Comparison of ENCODE assay signal across 7 cellular contexts in the genomic region with DNA sequence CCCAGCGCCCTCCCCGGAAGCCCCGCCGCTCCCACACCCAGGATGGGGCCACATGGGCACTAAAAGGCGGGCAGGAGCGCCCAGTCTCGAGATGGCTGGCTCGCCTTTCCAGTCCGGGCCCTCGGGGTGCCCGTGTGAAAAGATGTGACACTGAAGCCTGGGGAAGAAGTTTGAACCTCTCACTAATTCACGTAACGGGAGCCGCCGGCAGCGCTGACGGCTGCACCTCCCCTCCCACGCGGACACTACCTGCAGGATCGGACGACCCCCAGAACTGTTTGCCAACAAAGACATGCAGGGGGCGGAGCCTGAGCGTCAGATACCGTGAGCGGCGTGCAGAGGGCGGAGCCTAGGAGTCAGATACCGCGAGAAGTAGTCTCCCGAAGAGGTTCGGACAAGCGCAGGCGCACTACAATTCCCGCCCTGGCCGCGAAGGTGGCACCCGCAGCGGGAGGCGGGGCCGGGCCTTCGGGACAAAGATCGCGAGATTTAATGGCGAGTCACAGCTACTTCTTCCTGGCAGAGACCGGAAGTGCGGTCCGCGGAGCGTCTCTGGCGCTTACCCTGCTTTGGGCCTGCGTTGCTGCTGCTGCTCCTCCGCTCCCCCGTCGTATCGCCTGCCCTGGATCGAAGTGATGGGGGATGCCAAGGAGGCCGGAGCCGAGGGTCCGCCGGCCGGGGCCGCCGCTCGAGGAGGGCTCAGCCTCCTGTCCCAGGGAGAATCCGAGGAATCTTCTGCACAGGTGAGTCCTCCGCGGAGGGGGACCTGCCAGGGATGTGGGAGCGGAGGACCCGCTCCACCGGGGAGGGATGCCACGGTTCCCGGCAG.
DNase-seq lines count a peak whose midpoint lies in the region; ATAC-seq lines count a peak whose summit lies in the region.

A gene with protein sequence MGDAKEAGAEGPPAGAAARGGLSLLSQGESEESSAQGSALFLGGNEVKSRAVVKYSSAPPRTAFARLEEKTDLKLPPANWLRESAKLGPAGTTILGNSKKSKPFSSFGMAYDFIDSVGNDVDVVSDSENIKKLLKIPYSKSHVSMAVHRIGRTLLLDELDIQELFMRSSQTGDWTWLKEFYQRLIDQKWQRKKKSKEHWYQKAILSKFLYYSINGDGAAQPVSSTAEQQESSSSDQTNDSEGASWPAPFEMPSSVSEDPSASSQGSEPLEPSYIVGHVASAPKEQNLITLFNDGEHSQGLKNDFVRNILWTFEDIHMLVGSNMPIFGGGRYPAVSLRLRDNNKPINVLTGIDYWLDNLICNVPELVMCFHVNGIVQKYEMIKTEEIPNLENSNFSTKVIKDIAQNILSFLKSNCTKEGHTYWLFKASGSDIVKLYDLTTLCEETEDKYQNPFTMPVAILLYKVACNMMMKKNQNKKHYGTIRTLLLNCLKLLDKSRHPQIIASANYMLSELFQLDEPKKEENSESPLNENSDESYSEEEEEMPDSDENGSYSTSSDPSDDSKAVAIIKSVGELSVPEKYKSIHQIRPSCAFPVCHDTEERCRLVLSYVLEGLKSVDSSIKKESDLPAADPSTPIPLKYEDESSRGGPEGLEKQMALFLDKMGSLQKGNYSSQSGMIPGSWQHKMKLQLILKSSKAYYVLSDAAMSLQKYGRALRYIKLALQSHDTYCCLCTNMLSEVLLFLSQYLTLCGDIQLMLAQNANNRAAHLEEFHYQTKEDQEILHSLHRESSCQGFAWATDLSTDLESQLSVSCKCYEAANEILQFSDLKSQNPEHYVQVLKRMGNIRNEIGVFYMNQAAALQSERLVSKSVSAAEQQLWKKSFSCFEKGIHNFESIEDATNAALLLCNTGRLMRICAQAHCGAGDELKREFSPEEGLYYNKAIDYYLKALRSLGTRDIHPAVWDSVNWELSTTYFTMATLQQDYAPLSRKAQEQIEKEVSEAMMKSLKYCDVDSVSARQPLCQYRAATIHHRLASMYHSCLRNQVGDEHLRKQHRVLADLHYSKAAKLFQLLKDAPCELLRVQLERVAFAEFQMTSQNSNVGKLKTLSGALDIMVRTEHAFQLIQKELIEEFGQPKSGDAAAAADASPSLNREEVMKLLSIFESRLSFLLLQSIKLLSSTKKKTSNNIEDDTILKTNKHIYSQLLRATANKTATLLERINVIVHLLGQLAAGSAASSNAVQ (plus strand): TSS at position 537 of the 829 bp plus-strand sequence. CDS start 99 bp downstream, at position 636.

- ATAC-seq in GM18508 (IDR thresholded peaks at IDR 0.05; ENCODE audit: insufficient read depth, unreplicated experiment) = peak; percentile 83
- ATAC-seq in HG03025 (IDR thresholded peaks at IDR 0.05; ENCODE audit: low FRiP score, unreplicated experiment) = peak; percentile 92

- peak; percentile 97 for DNase-seq in NCI-H2081 (lab: John Stamatoyannopoulos, UW)
- peak; percentile 99 for DNase-seq in T1000 (lab: John Stamatoyannopoulos, UW)
- DNase-seq in astrocyte of the hippocampus (ENCODE audit: low read depth, low spot score) = peak; percentile 100
- DNase-seq in hippocampal formation (lab: John Stamatoyannopoulos, UW) = peak; percentile 98
- DNase-seq in retina = peak; percentile 98

Comparison
In these comparisons a context has a peak if more than half of its experiments do, and no peak if none do; other contexts are left out.
1. Peak in every context shown above with its lines: DNase-seq and ATAC-seq.